1 cellular context compared by ENCODE assay signal in the genomic region with DNA sequence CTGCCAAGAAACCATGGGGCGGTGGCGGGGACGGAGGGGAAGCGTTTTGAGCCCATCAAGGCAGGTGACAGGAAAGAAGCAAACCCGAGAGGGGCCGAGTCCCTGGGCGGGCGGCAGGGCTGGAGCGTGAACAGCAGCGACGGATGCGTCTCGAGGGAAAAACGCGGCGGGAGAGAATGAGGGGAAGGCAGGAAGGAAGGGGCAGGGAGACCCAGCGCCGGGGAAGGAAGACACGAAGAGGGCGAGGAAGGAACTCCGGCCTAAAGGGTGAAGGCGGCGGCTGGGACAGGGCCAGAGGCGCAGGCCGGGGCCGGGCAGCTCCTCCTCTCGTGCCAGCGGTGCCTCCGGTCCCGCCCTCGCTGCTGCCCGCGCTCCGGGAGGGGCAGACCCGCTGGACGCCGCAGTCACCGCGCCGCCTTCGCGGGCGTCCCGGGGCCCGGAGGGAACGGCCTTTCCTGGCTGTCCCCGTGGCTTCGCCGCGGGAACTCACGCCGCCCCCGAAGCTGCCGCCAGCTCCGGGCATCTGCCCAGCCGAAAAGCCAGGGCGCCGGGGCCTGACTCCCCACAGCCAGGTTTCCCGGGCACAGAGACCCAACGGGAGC.
TF ChIP-seq lines count a peak whose summit lies in the region.

No MANE protein-coding gene starts in this region.

TF ChIP-seq in HEK293, 187 proteins besides CTCF, POLR2A, EP300 and RAD21 (continued from another document and continues in another):
- TF ChIP-seq, protein P1, sequence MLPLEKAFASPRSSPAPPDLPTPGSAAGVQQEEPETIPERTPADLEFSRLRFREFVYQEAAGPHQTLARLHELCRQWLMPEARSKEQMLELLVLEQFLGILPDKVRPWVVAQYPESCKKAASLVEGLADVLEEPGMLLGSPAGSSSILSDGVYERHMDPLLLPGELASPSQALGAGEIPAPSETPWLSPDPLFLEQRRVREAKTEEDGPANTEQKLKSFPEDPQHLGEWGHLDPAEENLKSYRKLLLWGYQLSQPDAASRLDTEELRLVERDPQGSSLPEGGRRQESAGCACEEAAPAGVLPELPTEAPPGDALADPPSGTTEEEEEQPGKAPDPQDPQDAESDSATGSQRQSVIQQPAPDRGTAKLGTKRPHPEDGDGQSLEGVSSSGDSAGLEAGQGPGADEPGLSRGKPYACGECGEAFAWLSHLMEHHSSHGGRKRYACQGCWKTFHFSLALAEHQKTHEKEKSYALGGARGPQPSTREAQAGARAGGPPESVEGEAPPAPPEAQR (tag by site-specific recombination; IDR thresholded peaks at IDR 0.05), result no peak
- TF ChIP-seq ZNF292 (tag by site-specific recombination; IDR thresholded peaks at IDR 0.05; ENCODE audit: borderline replicate concordance, low read depth) (no peak), ZNF423 (tag by site-specific recombination; IDR thresholded peaks at IDR 0.05) (peak; percentile 75; the same call in 1 of the 2 replicates), ZXDB (tag by site-specific recombination; IDR thresholded peaks at IDR 0.05) (0 out of 2 replicates have a peak, but pooled peaks have one; percentile 15), ZNF585B (tag by site-specific recombination; IDR thresholded peaks at IDR 0.05) (no peak), PRDM1 (tag by site-specific recombination; IDR thresholded peaks at IDR 0.05) (no peak), ZNF561 (tag by site-specific recombination; IDR thresholded peaks at IDR 0.05; ENCODE audit: borderline replicate concordance) (0 out of 2 replicates have a peak, but pooled peaks have one; percentile 38), REPIN1 (tag by site-specific recombination; IDR thresholded peaks at IDR 0.05; ENCODE audit: low read depth) (no peak), ZNF610 (tag by site-specific recombination; IDR thresholded peaks at IDR 0.05; ENCODE audit: borderline replicate concordance) (no peak), ZNF510 (tag by site-specific recombination; IDR thresholded peaks at IDR 0.05; ENCODE audit: insufficient replicate concordance) (no peak), ZNF223 (tag by site-specific recombination; IDR thresholded peaks at IDR 0.05) (no peak), ZNF416 (tag by site-specific recombination; IDR thresholded peaks at IDR 0.05) (no peak), KLF9 (tag by site-specific recombination; IDR thresholded peaks at IDR 0.05; ENCODE audit: low read depth) (no peak), ZNF112 (tag by site-specific recombination; IDR thresholded peaks at IDR 0.05) (no peak), ZNF596 (tag by site-specific recombination; IDR thresholded peaks at IDR 0.05) (no peak), YY2 (tag by site-specific recombination; IDR thresholded peaks at IDR 0.05) (no peak), ZNF266 (tag by site-specific recombination; IDR thresholded peaks at IDR 0.05; ENCODE audit: low read depth) (no peak), ZFHX2 (tag by site-specific recombination; conservative IDR thresholded peaks at IDR 0.05) (no peak; the same call in 1 of the 2 replicates), ZNF324 (tag by site-specific recombination; IDR thresholded peaks at IDR 0.05) (no peak), ZFP3 (tag by site-specific recombination; IDR thresholded peaks at IDR 0.05; ENCODE audit: low read depth) (no peak), ZNF274 (IDR thresholded peaks at IDR 0.05; ENCODE audit: low read length) (no peak), ZNF274 (tag by site-specific recombination; IDR thresholded peaks at IDR 0.05; ENCODE audit: borderline replicate concordance) (no peak), ZNF23 (tag by site-specific recombination; IDR thresholded peaks at IDR 0.05; ENCODE audit: borderline replicate concordance) (no peak), ZNF132 (tag by site-specific recombination; IDR thresholded peaks at IDR 0.05; ENCODE audit: borderline replicate concordance) (no peak), ZBTB48 (tag by site-specific recombination; IDR thresholded peaks at IDR 0.05) (peak; percentile 70), ZNF621 (tag by site-specific recombination; IDR thresholded peaks at IDR 0.05) (no peak), ZSCAN23 (tag by site-specific recombination; IDR thresholded peaks at IDR 0.05) (no peak), ZNF404 (tag by site-specific recombination; IDR thresholded peaks at IDR 0.05) (no peak), ZNF670 (tag by site-specific recombination; IDR thresholded peaks at IDR 0.05; ENCODE audit: low read depth) (no peak), ZNF48 (tag by site-specific recombination; IDR thresholded peaks at IDR 0.05) (no peak), ZNF707 (tag by site-specific recombination; IDR thresholded peaks at IDR 0.05) (no peak), ZBTB8A (tag by site-specific recombination; IDR thresholded peaks at IDR 0.05) (peak; percentile 52; the same call in 1 of the 2 replicates), ZNF433 (tag by site-specific recombination; IDR thresholded peaks at IDR 0.05; ENCODE audit: low read depth) (no peak)
- TF ChIP-seq, protein P2, sequence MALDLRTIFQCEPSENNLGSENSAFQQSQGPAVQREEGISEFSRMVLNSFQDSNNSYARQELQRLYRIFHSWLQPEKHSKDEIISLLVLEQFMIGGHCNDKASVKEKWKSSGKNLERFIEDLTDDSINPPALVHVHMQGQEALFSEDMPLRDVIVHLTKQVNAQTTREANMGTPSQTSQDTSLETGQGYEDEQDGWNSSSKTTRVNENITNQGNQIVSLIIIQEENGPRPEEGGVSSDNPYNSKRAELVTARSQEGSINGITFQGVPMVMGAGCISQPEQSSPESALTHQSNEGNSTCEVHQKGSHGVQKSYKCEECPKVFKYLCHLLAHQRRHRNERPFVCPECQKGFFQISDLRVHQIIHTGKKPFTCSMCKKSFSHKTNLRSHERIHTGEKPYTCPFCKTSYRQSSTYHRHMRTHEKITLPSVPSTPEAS (tag by site-specific recombination; IDR thresholded peaks at IDR 0.05), result no peak
- TF ChIP-seq, protein P3, sequence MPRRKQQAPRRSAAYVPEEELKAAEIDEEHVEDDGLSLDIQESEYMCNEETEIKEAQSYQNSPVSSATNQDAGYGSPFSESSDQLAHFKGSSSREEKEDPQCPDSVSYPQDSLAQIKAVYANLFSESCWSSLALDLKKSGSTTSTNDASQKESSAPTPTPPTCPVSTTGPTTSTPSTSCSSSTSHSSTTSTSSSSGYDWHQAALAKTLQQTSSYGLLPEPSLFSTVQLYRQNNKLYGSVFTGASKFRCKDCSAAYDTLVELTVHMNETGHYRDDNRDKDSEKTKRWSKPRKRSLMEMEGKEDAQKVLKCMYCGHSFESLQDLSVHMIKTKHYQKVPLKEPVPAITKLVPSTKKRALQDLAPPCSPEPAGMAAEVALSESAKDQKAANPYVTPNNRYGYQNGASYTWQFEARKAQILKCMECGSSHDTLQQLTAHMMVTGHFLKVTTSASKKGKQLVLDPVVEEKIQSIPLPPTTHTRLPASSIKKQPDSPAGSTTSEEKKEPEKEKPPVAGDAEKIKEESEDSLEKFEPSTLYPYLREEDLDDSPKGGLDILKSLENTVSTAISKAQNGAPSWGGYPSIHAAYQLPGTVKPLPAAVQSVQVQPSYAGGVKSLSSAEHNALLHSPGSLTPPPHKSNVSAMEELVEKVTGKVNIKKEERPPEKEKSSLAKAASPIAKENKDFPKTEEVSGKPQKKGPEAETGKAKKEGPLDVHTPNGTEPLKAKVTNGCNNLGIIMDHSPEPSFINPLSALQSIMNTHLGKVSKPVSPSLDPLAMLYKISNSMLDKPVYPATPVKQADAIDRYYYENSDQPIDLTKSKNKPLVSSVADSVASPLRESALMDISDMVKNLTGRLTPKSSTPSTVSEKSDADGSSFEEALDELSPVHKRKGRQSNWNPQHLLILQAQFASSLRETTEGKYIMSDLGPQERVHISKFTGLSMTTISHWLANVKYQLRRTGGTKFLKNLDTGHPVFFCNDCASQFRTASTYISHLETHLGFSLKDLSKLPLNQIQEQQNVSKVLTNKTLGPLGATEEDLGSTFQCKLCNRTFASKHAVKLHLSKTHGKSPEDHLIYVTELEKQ (tag by site-specific recombination; IDR thresholded peaks at IDR 0.05; ENCODE audit: borderline replicate concordance), result no peak
- TF ChIP-seq, protein P4, sequence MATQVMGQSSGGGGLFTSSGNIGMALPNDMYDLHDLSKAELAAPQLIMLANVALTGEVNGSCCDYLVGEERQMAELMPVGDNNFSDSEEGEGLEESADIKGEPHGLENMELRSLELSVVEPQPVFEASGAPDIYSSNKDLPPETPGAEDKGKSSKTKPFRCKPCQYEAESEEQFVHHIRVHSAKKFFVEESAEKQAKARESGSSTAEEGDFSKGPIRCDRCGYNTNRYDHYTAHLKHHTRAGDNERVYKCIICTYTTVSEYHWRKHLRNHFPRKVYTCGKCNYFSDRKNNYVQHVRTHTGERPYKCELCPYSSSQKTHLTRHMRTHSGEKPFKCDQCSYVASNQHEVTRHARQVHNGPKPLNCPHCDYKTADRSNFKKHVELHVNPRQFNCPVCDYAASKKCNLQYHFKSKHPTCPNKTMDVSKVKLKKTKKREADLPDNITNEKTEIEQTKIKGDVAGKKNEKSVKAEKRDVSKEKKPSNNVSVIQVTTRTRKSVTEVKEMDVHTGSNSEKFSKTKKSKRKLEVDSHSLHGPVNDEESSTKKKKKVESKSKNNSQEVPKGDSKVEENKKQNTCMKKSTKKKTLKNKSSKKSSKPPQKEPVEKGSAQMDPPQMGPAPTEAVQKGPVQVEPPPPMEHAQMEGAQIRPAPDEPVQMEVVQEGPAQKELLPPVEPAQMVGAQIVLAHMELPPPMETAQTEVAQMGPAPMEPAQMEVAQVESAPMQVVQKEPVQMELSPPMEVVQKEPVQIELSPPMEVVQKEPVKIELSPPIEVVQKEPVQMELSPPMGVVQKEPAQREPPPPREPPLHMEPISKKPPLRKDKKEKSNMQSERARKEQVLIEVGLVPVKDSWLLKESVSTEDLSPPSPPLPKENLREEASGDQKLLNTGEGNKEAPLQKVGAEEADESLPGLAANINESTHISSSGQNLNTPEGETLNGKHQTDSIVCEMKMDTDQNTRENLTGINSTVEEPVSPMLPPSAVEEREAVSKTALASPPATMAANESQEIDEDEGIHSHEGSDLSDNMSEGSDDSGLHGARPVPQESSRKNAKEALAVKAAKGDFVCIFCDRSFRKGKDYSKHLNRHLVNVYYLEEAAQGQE (tag by site-specific recombination; IDR thresholded peaks at IDR 0.05), result no peak
- TF ChIP-seq, protein P5, sequence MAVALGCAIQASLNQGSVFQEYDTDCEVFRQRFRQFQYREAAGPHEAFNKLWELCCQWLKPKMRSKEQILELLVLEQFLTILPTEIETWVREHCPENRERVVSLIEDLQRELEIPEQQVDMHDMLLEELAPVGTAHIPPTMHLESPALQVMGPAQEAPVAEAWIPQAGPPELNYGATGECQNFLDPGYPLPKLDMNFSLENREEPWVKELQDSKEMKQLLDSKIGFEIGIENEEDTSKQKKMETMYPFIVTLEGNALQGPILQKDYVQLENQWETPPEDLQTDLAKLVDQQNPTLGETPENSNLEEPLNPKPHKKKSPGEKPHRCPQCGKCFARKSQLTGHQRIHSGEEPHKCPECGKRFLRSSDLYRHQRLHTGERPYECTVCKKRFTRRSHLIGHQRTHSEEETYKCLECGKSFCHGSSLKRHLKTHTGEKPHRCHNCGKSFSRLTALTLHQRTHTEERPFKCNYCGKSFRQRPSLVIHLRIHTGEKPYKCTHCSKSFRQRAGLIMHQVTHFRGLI (tag by site-specific recombination; IDR thresholded peaks at IDR 0.05), result no peak
- TF ChIP-seq, protein P6, sequence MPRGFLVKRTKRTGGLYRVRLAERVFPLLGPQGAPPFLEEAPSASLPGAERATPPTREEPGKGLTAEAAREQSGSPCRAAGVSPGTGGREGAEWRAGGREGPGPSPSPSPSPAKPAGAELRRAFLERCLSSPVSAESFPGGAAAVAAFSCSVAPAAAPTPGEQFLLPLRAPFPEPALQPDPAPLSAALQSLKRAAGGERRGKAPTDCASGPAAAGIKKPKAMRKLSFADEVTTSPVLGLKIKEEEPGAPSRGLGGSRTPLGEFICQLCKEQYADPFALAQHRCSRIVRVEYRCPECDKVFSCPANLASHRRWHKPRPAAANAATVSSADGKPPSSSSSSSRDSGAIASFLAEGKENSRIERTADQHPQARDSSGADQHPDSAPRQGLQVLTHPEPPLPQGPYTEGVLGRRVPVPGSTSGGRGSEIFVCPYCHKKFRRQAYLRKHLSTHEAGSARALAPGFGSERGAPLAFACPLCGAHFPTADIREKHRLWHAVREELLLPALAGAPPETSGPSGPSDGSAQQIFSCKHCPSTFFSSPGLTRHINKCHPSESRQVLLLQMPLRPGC (tag by site-specific recombination; IDR thresholded peaks at IDR 0.05), result no peak
- TF ChIP-seq, protein P7, sequence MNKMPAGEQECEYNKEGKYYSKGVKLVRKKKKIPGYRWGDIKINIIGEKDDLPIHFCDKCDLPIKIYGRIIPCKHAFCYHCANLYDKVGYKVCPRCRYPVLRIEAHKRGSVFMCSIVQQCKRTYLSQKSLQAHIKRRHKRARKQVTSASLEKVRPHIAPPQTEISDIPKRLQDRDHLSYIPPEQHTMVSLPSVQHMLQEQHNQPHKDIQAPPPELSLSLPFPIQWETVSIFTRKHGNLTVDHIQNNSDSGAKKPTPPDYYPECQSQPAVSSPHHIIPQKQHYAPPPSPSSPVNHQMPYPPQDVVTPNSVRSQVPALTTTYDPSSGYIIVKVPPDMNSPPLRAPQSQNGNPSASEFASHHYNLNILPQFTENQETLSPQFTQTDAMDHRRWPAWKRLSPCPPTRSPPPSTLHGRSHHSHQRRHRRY (tag by site-specific recombination; IDR thresholded peaks at IDR 0.05), result no peak
- TF ChIP-seq, protein P8, sequence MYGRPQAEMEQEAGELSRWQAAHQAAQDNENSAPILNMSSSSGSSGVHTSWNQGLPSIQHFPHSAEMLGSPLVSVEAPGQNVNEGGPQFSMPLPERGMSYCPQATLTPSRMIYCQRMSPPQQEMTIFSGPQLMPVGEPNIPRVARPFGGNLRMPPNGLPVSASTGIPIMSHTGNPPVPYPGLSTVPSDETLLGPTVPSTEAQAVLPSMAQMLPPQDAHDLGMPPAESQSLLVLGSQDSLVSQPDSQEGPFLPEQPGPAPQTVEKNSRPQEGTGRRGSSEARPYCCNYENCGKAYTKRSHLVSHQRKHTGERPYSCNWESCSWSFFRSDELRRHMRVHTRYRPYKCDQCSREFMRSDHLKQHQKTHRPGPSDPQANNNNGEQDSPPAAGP (tag by site-specific recombination; IDR thresholded peaks at IDR 0.05), result 0 out of 2 replicates have a peak, but pooled peaks have one; percentile 15
- TF ChIP-seq, protein P9, sequence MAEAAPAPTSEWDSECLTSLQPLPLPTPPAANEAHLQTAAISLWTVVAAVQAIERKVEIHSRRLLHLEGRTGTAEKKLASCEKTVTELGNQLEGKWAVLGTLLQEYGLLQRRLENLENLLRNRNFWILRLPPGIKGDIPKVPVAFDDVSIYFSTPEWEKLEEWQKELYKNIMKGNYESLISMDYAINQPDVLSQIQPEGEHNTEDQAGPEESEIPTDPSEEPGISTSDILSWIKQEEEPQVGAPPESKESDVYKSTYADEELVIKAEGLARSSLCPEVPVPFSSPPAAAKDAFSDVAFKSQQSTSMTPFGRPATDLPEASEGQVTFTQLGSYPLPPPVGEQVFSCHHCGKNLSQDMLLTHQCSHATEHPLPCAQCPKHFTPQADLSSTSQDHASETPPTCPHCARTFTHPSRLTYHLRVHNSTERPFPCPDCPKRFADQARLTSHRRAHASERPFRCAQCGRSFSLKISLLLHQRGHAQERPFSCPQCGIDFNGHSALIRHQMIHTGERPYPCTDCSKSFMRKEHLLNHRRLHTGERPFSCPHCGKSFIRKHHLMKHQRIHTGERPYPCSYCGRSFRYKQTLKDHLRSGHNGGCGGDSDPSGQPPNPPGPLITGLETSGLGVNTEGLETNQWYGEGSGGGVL (tag by site-specific recombination; IDR thresholded peaks at IDR 0.05), result peak; percentile 43; the same call in 1 of the 2 replicates
